Comparison of ENCODE assay signal across 2 cellular contexts in genomic region chr14:102666635-102667034, GRCh38.
TF ChIP-seq lines count a peak whose summit lies in the region.

No MANE protein-coding gene starts in this region.

TF ChIP-seq in IMR-90, 13 proteins besides CTCF, POLR2A, EP300 and RAD21:
- TF ChIP-seq USF2 (IDR thresholded peaks at IDR 0.05; ENCODE audit: low read depth, low read length) (no peak), RFX5 (IDR thresholded peaks at IDR 0.05; ENCODE audit: low read depth, low read length) (no peak), CHD1 (IDR thresholded peaks at IDR 0.05; ENCODE audit: low read depth, low read length) (no peak), NFE2L2 (IDR thresholded peaks at IDR 0.05; ENCODE audit: low read depth, low read length) (no peak), FOS (IDR thresholded peaks at IDR 0.05; ENCODE audit: low read depth, low read length) (no peak), ELK1 (IDR thresholded peaks at IDR 0.05; ENCODE audit: borderline replicate concordance, low read depth, low read length) (no peak), MAFK (IDR thresholded peaks at IDR 0.05; ENCODE audit: low read depth, low read length) (no peak), CEBPB (IDR thresholded peaks at IDR 0.05; ENCODE audit: low read depth, low read length) (no peak), MAZ (IDR thresholded peaks at IDR 0.05; ENCODE audit: borderline replicate concordance, low read depth, low read length) (no peak), RCOR1 (IDR thresholded peaks at IDR 0.05; ENCODE audit: insufficient replicate concordance, low read length) (no peak)

TF ChIP-seq in K562, 482 proteins besides CTCF, POLR2A, EP300 and RAD21 (continued from another document):
- no peak for TF ChIP-seq HBP1 (CRISPR knock-in tag; IDR thresholded peaks at IDR 0.05)
